In genomic region chr12:93381183-93381975, GRCh38 we compare ENCODE assay signal across 9 cellular contexts. TPM values are rescaled to one million over a fixed set of nuclear protein-coding genes. Genes with fewer than 3 reads are reported as not detected.
A peak's percentile ranks its signal among the peaks of the same experiment; 100 is the strongest.
DNase-seq lines count a peak whose midpoint lies in the region; ATAC-seq, FAIRE-seq and TF ChIP-seq lines count a peak whose summit lies in the region.
"Had no signal": no experiment of that assay in that cellular context is flagged by ENCODE, and none has a peak within 500 bp of the region (broad histone marks: within the 10 kb centered on the region; RNA-seq: fewer than 3 reads in every experiment).

No MANE protein-coding gene starts in this region.

- H3K36me3 ChIP-seq in heart left ventricle (peaks cover 0 to 11% (median 0%) of the 10 kb centered on the region in 9 donors), K562 (ENCODE audit: control insufficient read depth, insufficient read depth, low read length) (peaks cover 57% of the 10 kb centered on the region), lung (ENCODE audit: control insufficient read depth in 2 of 2, insufficient read depth in 2 of 2, low read length in 2 of 2) (peaks cover 3 to 6% of the 10 kb centered on the region in 2 donors), upper lobe of right lung (no peaks in the 10 kb centered on the region)

- peak overlapping the region; percentile 85 to 92 for H3K9ac ChIP-seq in K562 (ENCODE audit: insufficient read depth in 1 of 2, low read depth in 2 of 2, low read length in 2 of 2)

- H3K4me3 ChIP-seq in heart left ventricle: peak overlapping the region; percentile 29 to 97 (median 86)
- peak overlapping the region; percentile 97 for H3K4me3 ChIP-seq in K562
- peak overlapping the region; percentile 8 for H3K4me3 ChIP-seq in lung
- H3K4me3 ChIP-seq in upper lobe of right lung: peak overlapping the region; percentile 96

- 45 to 49% (median 47%) methylated on average over 5 of the region's 5 CpGs for WGBS in heart left ventricle, 4 donors
- 20% methylated on average over 5 of the region's 5 CpGs for WGBS in K562 (ENCODE audit: insufficient coverage, low coverage, missing lambda C conversion rate)
- 56 to 69% methylated on average over 5 of the region's 5 CpGs for WGBS in lung, 2 donors

- no peak for FAIRE-seq in K562 (lab: Jason Lieb, UNC)

- no peak for ATAC-seq in heart left ventricle
- ATAC-seq in left ventricle myocardium superior: no peak
- ATAC-seq in K562: no peak
- no peak for ATAC-seq in lung (ENCODE audit: insufficient read depth, low FRiP score)
- no peak for ATAC-seq in upper lobe of right lung

- H3K27me3 ChIP-seq in heart left ventricle: no peaks in the 10 kb centered on the region
- H3K27me3 ChIP-seq in K562 (ENCODE audit: control insufficient read depth in 2 of 2, insufficient read depth in 2 of 2, low read length in 2 of 2): no peaks in the 10 kb centered on the region
- no peaks in the 10 kb centered on the region for H3K27me3 ChIP-seq in lung (ENCODE audit: control insufficient read depth, insufficient read depth)
- no peaks in the 10 kb centered on the region for H3K27me3 ChIP-seq in upper lobe of right lung

- TF ChIP-seq EP300 in K562 (IDR thresholded peaks at IDR 0.05; ENCODE audit: low read length): no peak

- intact Hi-C loops in heart left ventricle (cut with DNase I): loop anchor here in 1 of 10 donors (10.0 kb wide), 1 partner anchor 357 kb away; no protein-coding TSS in a partner anchor
- intact Hi-C loops in left ventricle myocardium superior (cut with micrococcal nuclease): no loop called here
- intact Hi-C loops in K562 (cut with micrococcal nuclease): loop anchor here (5.0 kb wide), 2 partner anchors 139 to 204 kb away; no protein-coding TSS in a partner anchor
- intact Hi-C loops in upper lobe of right lung (cut with DNase I): no loop called here

- peak overlapping the region; percentile 99 for H3K4me2 ChIP-seq in K562 (ENCODE audit: insufficient read depth, low read length)

- no peak for TF ChIP-seq RAD21 in K562 (CRISPR knock-in tag; conservative IDR thresholded peaks at IDR 0.05 in 1 of 2, IDR thresholded peaks at IDR 0.05 in 1 of 2)

- H3K4me1 ChIP-seq in heart left ventricle (peaks cover 0 to 70% (median 35%) of the 10 kb centered on the region in 12 donors), K562 (replicated peaks in 1 of 2; ENCODE audit: control insufficient read depth in 2 of 2, insufficient read depth in 2 of 2, low read length in 2 of 2) (peaks cover 14% of the 10 kb centered on the region in 2 experiments; a peak in 4 of 5 replicates), lung (ENCODE audit: control insufficient read depth in 2 of 2, insufficient read depth in 2 of 2, low read length in 2 of 2) (peaks cover 9 to 10% of the 10 kb centered on the region in 2 donors), upper lobe of right lung (peaks cover 57% of the 10 kb centered on the region)

- in situ Hi-C loops in K562 (cut with MboI): no loop called here

- no TSS peak for BruUV-seq in K562 (replicated peaks; lab: Mats Ljungman, UMichigan)

- H2AFZ ChIP-seq in K562 (ENCODE audit: low read depth, low read length): no peak overlapping the region

- peaks cover 98% of the 10 kb centered on the region for H3K79me2 ChIP-seq in K562 (ENCODE audit: control insufficient read depth, insufficient read depth, low read length)

- POLR2A ChIA-PET in K562 (lab: Yijun Ruan, JAX): interaction anchor here (0.6 to 1.6 kb wide), 16 partner anchors 8 to 560 kb away, joined by 3 to 6 read pairs (median 4); no protein-coding TSS in a partner anchor

- H3K9me3 ChIP-seq in heart left ventricle (no peaks in the 10 kb centered on the region), K562 (replicated peaks; ENCODE audit: control insufficient read depth, insufficient read depth, low read depth, low read length) (no peaks in the 10 kb centered on the region), lung (ENCODE audit: control insufficient read depth in 2 of 2, insufficient read depth in 1 of 2, low read length in 1 of 2) (no peaks in the 10 kb centered on the region), upper lobe of right lung (no peaks in the 10 kb centered on the region)

- peaks cover 64% of the 10 kb centered on the region for H4K20me1 ChIP-seq in K562 (replicated peaks; ENCODE audit: control insufficient read depth, insufficient read depth, low read length)

- H3K27ac ChIP-seq in heart left ventricle: peak overlapping the region; percentile 24 to 97 (median 96)
- peak overlapping the region; percentile 88 for H3K27ac ChIP-seq in K562 (ENCODE audit: extremely low read depth, low read depth, low read length)
- H3K27ac ChIP-seq in lung (ENCODE audit: low read depth in 1 of 2, low read length in 1 of 2): peak overlapping the region; percentile 53 to 82
- peak overlapping the region; percentile 40 for H3K27ac ChIP-seq in upper lobe of right lung

- TF ChIP-seq POLR2A in heart left ventricle (IDR thresholded peaks at IDR 0.05) (no peak), K562 (conservative IDR thresholded peaks at IDR 0.05) (no peak)

- no peak for TF ChIP-seq CTCF in heart left ventricle (IDR thresholded peaks at IDR 0.05)
- no peak for TF ChIP-seq CTCF in K562 (IDR thresholded peaks at IDR 0.05 in 2 of 3, conservative IDR thresholded peaks at IDR 0.05 in 1 of 3; ENCODE audit: insufficient read depth in 2 of 3, low read depth in 1 of 3, low read length in 3 of 3)
- no peak for TF ChIP-seq CTCF in lung (IDR thresholded peaks at IDR 0.05; ENCODE audit: control extremely low read depth, extremely low read depth)
- no peak for TF ChIP-seq CTCF in upper lobe of right lung (IDR thresholded peaks at IDR 0.05)

- CTCF ChIA-PET in K562 (lab: Yijun Ruan, JAX; ENCODE audit: low intra/inter-chr PET ratio): interaction anchor here (1.3 to 1.7 kb wide), 2 partner anchors 356 to 394 kb away, joined by 4 read pairs; no protein-coding TSS in a partner anchor

- DNase-seq in heart left ventricle (no peak), left ventricle myocardium superior (no peak), K562 (ENCODE audit: extremely low read depth in 1 of 4, low spot score in 3 of 4) (no peak), lung (ENCODE audit: low spot score) (no peak), upper lobe of right lung (no peak), superior temporal gyrus (ENCODE audit: extremely low spot score) (no peak), NCI-H82 (lab: John Stamatoyannopoulos, UW) (no peak)
- no peak for DNase-seq in stimulated activated CD4-positive, alpha-beta T cell treated with anti-CD3 and anti-CD28 coated beads, Interleukin-4, amount 100 ng/mL, for 1 hour
- DNase-seq: stimulated activated naive CD4-positive, alpha-beta T cell treated with Interleukin-2 at 50 U/mL for 16 hours had no signal

- no peaks in the 10 kb centered on the region for H3K9me1 ChIP-seq in K562 (ENCODE audit: control insufficient read depth, insufficient read depth, low read length)

TF ChIP-seq in K562, 482 proteins besides CTCF, POLR2A, EP300 and RAD21:
- TF ChIP-seq, protein P1, sequence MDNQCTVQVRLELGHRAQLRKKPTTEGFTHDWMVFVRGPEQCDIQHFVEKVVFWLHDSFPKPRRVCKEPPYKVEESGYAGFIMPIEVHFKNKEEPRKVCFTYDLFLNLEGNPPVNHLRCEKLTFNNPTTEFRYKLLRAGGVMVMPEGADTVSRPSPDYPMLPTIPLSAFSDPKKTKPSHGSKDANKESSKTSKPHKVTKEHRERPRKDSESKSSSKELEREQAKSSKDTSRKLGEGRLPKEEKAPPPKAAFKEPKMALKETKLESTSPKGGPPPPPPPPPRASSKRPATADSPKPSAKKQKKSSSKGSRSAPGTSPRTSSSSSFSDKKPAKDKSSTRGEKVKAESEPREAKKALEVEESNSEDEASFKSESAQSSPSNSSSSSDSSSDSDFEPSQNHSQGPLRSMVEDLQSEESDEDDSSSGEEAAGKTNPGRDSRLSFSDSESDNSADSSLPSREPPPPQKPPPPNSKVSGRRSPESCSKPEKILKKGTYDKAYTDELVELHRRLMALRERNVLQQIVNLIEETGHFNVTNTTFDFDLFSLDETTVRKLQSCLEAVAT (IDR thresholded peaks at IDR 0.05): peak; percentile 53 to 73; a peak in 2 of 4 replicates
- no peak for TF ChIP-seq NCOA1 (IDR thresholded peaks at IDR 0.05; ENCODE audit: low read depth)

RNA-seq across cellular contexts. Expression of gene NUDT4, which starts 3.7 kb away (rescaled TPM):
- 100 to 1,000 TPM; 168 to 667 (median 248) TPM for total RNA-seq in heart left ventricle
- 100 to 1,000 TPM in 1 of 2 donors, 10 to 100 TPM in 1; 59.9 to 242 TPM for polyA plus RNA-seq in heart left ventricle
- total RNA-seq in left ventricle myocardium superior: 410 TPM
- total RNA-seq in K562 (2011; cell fraction: chromatin; rRNA removed; ENCODE audit: low replicate concordance): 29.5 and 81.9 TPM in 2 replicates
- total RNA-seq in K562 (2011; cell fraction: nucleolus; rRNA removed): 29.0 and 33.4 TPM in 2 replicates
- 63.9 and 138 TPM in 2 replicates for total RNA-seq in K562 (2011; cell fraction: nucleoplasm; rRNA removed)
- 87.5 and 102 TPM in 2 replicates for total RNA-seq in K562 (2014; rRNA removed)
- 158 and 187 TPM in 2 replicates for total RNA-seq in K562 (2014; rRNA removed; fragmentation: Illumina TruSeq; extraction: Trizol)
- total RNA-seq in K562 (2015; rRNA removed; fragmentation: Illumina TruSeq; extraction: Trizol): 87.4 and 99.2 TPM in 2 replicates
- total RNA-seq in K562 (2021): 132 and 147 TPM in 2 replicates
- 112 and 164 TPM in 2 replicates for polyA plus RNA-seq in K562 (2011; rRNA removed)
- 57.9 and 68.4 TPM in 2 replicates for polyA plus RNA-seq in K562 (2011; cell fraction: cytosol; rRNA removed)
- 14.0 and 27.3 TPM in 2 replicates for polyA plus RNA-seq in K562 (2011; cell fraction: nucleus; rRNA removed)
- polyA plus RNA-seq in K562 (2012): 64.5 and 88.2 TPM in 2 replicates
- 116 and 128 TPM in 2 replicates for polyA plus RNA-seq in K562 (2014; fragmentation: Illumina TruSeq; extraction: Trizol)
- 10 to 100 TPM; 38.1 to 60.2 TPM for polyA plus RNA-seq in K562 (2014; fragmentation: Nextera tagmentation; extraction: Ambion mirVana)
- 84.6 and 94.2 TPM in 2 replicates for polyA plus RNA-seq in K562 (2014; rRNA removed)
- 147 and 162 TPM in 2 replicates for polyA minus RNA-seq in K562 (2011; rRNA and poly(A)+ RNA removed)
- polyA minus RNA-seq in K562 (2011; cell fraction: cytosol; rRNA and poly(A)+ RNA removed): 62.3 and 75.6 TPM in 2 replicates
- polyA minus RNA-seq in K562 (2011; cell fraction: nucleus; rRNA and poly(A)+ RNA removed): 27.5 and 37.5 TPM in 2 replicates
- 100 to 1,000 TPM in 1 of 2 donors, 10 to 100 TPM in 1; 54.7 to 102 TPM for total RNA-seq in lung
- 10 to 100 TPM; 20.8 to 23.8 TPM for polyA plus RNA-seq in lung
- 52.2 TPM for total RNA-seq in upper lobe of right lung

Comparison
In these comparisons a context has a peak if more than half of its experiments do, and no peak if none do; other contexts are left out.
1. H3K27ac ChIP-seq: peak in every context shown above with its lines; median percentile 96 in heart left ventricle; 88 in K562; 68 in lung; 40 in upper lobe of right lung.
2. H3K4me3 ChIP-seq: peak in every context shown above with its lines; median percentile 97 in K562; 96 in upper lobe of right lung; 86 in heart left ventricle; 8 in lung.